In genomic region chr16:78775161-78775561, GRCh38 we compare ENCODE assay signal across 18 cellular contexts.
DNase-seq lines count a peak whose midpoint lies in the region; ATAC-seq and TF ChIP-seq lines count a peak whose summit lies in the region.
"Had no signal": no experiment of that assay in that cellular context is flagged by ENCODE, and none has a peak within 500 bp of the region (broad histone marks: within the 10 kb centered on the region; RNA-seq: fewer than 3 reads in every experiment).

No MANE protein-coding gene starts in this region.

- H3K27me3 ChIP-seq in tibial artery, result no peaks in the 10 kb centered on the region
- H3K27me3 ChIP-seq: esophagus muscularis mucosa, sigmoid colon had no signal

- peaks cover 3% of the 10 kb centered on the region for H3K27me3 Mint-ChIP-seq in activated naive CD4-positive, alpha-beta T cell treated with anti-CD3 and anti-CD28 coated beads, Interleukin-2, amount 10 ng/mL, durations not matched to agents 7 days and 5 days

- H3K4me3 ChIP-seq in tibial artery, result no peak overlapping the region
- H3K4me3 ChIP-seq: esophagus muscularis mucosa, GM23338, mucosa of descending colon, sigmoid colon had no signal

- intact Hi-C loops in tibial artery (cut with DNase I; ENCODE audit: low total_unique reads), result no loop called here

- DNase-seq in activated effector memory CD4-positive, alpha-beta T cell treated with anti-CD3 and anti-CD28 coated beads, Interleukin-2, amount 50 U/mL, for 16 hours, result peak; percentile 82
- no peak for DNase-seq in activated effector memory CD4-positive, alpha-beta T cell treated with Interleukin-2 at 50 U/mL for 16 hours
- peak; percentile 27 for DNase-seq in activated naive CD4-positive, alpha-beta T cell treated with anti-CD3 and anti-CD28 coated beads, Interleukin-2, amount 10 ng/mL, durations not matched to agents 7 days and 5 days
- DNase-seq in stimulated activated CD4-positive, alpha-beta T cell treated with anti-CD3 and anti-CD28 coated beads, Interleukin-2, amount 100 ng/mL, for 24 hours, result peak; percentile 72 to 79
- DNase-seq in stromal cell of bone marrow (ENCODE audit: low read depth) (peak; percentile 50), putamen (ENCODE audit: low spot score) (no peak), tibial artery (no peak)
- DNase-seq: activated naive CD8-positive, alpha-beta T cell treated with anti-CD3 and anti-CD28 coated beads, Interleukin-2, amount 10 ng/mL, durations not matched to agents 7 days and 5 days; hippocampal formation; mucosa of descending colon; NCI-H1105 treated with DMSO at 0.1 percent for 48 hours; NK-92 treated with Interleukin-12 subunit alpha and Interleukin-12 subunit beta, amount 100 ng/mL, for 24 hours; sigmoid colon; T-cell had no signal

- H3K36me3 ChIP-seq in tibial artery, result no peaks in the 10 kb centered on the region
- H3K36me3 ChIP-seq: esophagus muscularis mucosa, sigmoid colon had no signal

- peaks cover 35% of the 10 kb centered on the region for H3K4me1 Mint-ChIP-seq in activated naive CD4-positive, alpha-beta T cell treated with anti-CD3 and anti-CD28 coated beads, Interleukin-2, amount 10 ng/mL, durations not matched to agents 7 days and 5 days

- no peak for TF ChIP-seq CTCF in tibial artery (IDR thresholded peaks at IDR 0.05)

- peaks cover 0 to 8% (median 5%) of the 10 kb centered on the region in 4 donors for H3K4me1 ChIP-seq in tibial artery

- no peak overlapping the region for H3K27ac ChIP-seq in tibial artery
- H3K27ac ChIP-seq: esophagus muscularis mucosa, KMS-11, sigmoid colon had no signal

- CTCF ChIA-PET in activated naive CD4-positive, alpha-beta T cell treated with anti-CD3 and anti-CD28 coated beads, Interleukin-2, amount 10 ng/mL, durations not matched to agents 7 days and 5 days (lab: Charles Lee), result no interaction called here

- no peaks in the 10 kb centered on the region for H3K9me3 ChIP-seq in tibial artery
- H3K9me3 ChIP-seq: esophagus muscularis mucosa, mucosa of descending colon, sigmoid colon had no signal

- H3K36me3 Mint-ChIP-seq in activated naive CD4-positive, alpha-beta T cell treated with anti-CD3 and anti-CD28 coated beads, Interleukin-2, amount 10 ng/mL, durations not matched to agents 7 days and 5 days, result peaks cover 2% of the 10 kb centered on the region
- H3K36me3 Mint-ChIP-seq: activated naive CD8-positive, alpha-beta T cell treated with anti-CD3 and anti-CD28 coated beads, Interleukin-2, amount 10 ng/mL, durations not matched to agents 7 days and 5 days had no signal

- H3K4me3 Mint-ChIP-seq in activated naive CD4-positive, alpha-beta T cell treated with anti-CD3 and anti-CD28 coated beads, Interleukin-2, amount 10 ng/mL, durations not matched to agents 7 days and 5 days, result no peak overlapping the region
- H3K4me3 Mint-ChIP-seq: activated naive CD8-positive, alpha-beta T cell treated with anti-CD3 and anti-CD28 coated beads, Interleukin-2, amount 10 ng/mL, durations not matched to agents 7 days and 5 days; GM23338; T-cell had no signal

- no peak for ATAC-seq in GM19035 (IDR thresholded peaks at IDR 0.05; ENCODE audit: unreplicated experiment)
- ATAC-seq: GM23338, mucosa of descending colon, T-cell had no signal

- no peak overlapping the region for H3K27ac Mint-ChIP-seq in activated naive CD4-positive, alpha-beta T cell treated with anti-CD3 and anti-CD28 coated beads, Interleukin-2, amount 10 ng/mL, durations not matched to agents 7 days and 5 days
- H3K27ac Mint-ChIP-seq: activated naive CD8-positive, alpha-beta T cell treated with anti-CD3 and anti-CD28 coated beads, Interleukin-2, amount 10 ng/mL, durations not matched to agents 7 days and 5 days; GM23338; T-cell had no signal

- H3K9me3 Mint-ChIP-seq in activated naive CD4-positive, alpha-beta T cell treated with anti-CD3 and anti-CD28 coated beads, Interleukin-2, amount 10 ng/mL, durations not matched to agents 7 days and 5 days, result peaks cover 17% of the 10 kb centered on the region
- H3K9me3 Mint-ChIP-seq: T-cell had no signal

Comparison
In these comparisons a context has a peak if more than half of its experiments do, and no peak if none do; other contexts are left out.
1. DNase-seq: peak in activated effector memory CD4-positive, alpha-beta T cell treated with anti-CD3 and anti-CD28 coated beads, Interleukin-2, amount 50 U/mL, for 16 hours (single experiment), activated naive CD4-positive, alpha-beta T cell treated with anti-CD3 and anti-CD28 coated beads, Interleukin-2, amount 10 ng/mL, durations not matched to agents 7 days and 5 days (single experiment), stimulated activated CD4-positive, alpha-beta T cell treated with anti-CD3 and anti-CD28 coated beads, Interleukin-2, amount 100 ng/mL, for 24 hours (2 of 2) and stromal cell of bone marrow (single experiment); none in activated effector memory CD4-positive, alpha-beta T cell treated with Interleukin-2 at 50 U/mL for 16 hours (single experiment), putamen (single experiment) and tibial artery (0 of 2).